In the genomic region with DNA sequence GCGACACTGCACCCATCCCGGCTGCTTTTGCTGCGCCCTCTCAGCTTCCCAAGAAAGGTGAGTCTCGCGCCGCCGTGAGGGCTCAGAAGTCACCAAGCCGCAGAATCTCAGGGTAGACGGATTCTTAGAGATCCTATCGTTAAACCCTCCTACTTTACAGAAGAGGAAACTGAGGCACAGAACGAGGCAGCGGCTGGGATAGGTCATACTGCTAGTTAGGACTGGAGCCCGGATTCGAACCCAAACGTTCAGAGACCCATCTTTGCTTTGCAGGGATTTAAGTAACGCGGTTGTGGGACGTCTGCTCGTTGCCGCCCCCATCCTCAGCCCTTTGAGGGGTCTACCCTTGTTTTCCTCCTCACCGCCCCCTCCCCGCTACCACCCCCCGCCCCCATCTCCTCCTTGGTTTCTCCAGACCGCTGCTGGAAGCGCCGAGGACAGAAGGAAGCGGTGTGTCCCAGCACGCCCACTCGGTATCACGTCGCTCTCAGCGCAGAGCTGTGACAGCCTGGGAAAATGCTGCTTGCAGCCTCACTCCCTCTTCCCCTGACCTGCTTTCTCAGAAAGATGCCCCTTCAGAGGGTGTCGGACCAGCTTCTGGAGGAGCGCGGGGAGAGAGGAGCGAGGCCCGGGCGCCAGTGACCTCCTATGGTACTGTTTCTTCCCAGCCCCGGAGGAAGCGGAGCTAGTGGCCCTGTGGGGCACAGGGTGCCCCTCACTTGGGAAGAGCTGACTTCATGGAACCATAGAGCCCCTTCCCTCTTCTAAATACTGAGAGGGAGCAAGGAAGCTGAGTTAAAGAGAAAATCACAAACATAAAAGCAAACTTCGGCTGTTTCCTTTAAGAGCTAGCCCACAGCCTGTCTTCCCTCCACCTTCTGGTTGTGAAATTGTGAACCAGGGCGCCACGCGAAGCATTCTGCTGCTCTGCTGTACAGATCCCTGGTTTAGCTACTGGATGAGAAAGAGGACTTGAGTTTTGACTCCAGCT, we compare ENCODE assay signal across 8 cellular contexts. TPM values are rescaled to one million over a fixed set of nuclear protein-coding genes. Genes with fewer than 3 reads are reported as not detected.
DNase-seq lines count a peak whose midpoint lies in the region; ATAC-seq and TF ChIP-seq lines count a peak whose summit lies in the region.

No MANE protein-coding gene starts in this region.

- H3K27me3 ChIP-seq in adrenal gland, result no peaks in the 10 kb centered on the region
- no peaks in the 10 kb centered on the region for H3K27me3 ChIP-seq in heart right ventricle

- H3K9me3 Mint-ChIP-seq in osteocyte (ENCODE audit: unreplicated experiment), result peaks cover 4% of the 10 kb centered on the region

- peak overlapping the region; percentile 65 to 95 (median 70) for H3K4me3 ChIP-seq in adrenal gland
- H3K4me3 ChIP-seq in heart right ventricle, result peak overlapping the region; percentile 42 to 95 (median 84)

- peak overlapping the region; percentile 90 for H3K4me3 Mint-ChIP-seq in osteocyte (ENCODE audit: unreplicated experiment)

- H3K27ac ChIP-seq in adrenal gland (peak overlapping the region; percentile 37 to 93 (median 74)), heart right ventricle (peak overlapping the region in 9 of 10 donors; percentile 70 to 93 (median 80))

- POLR2A ChIA-PET in HEK293T (lab: Yijun Ruan, JAX), result interaction anchor here (0.9 kb wide), 1 partner anchor 12 kb away, joined by 3 read pairs; no protein-coding TSS in a partner anchor

- DNase-seq in DMS53 treated with DMSO at 0.1 percent for 48 hours (lab: John Stamatoyannopoulos, UW; ENCODE audit: unreplicated experiment), result peak; percentile 3
- DNase-seq in HEK293T (ENCODE audit: extremely low spot score), result peak; percentile 18
- DNase-seq in SK-MEL-5 (ENCODE audit: low read depth, low spot score), result peak; percentile 87
- DNase-seq in adrenal gland, result peak; percentile 32 to 70 (median 57)
- DNase-seq in heart right ventricle, result peak; percentile 29 to 32
- DNase-seq in osteocyte (ENCODE audit: extremely low spot score, unreplicated experiment), result no peak
- DNase-seq in foreskin melanocyte, result no peak
- no peak for DNase-seq in amniotic stem cell (lab: John Stamatoyannopoulos, UW)

- TF ChIP-seq POLR2A in adrenal gland (IDR thresholded peaks at IDR 0.05), result peak in 1 of 2 donors; percentile 43

- WGBS in adrenal gland, 4 donors, result 1% methylated on average over 26 to 44 of the region's 44 CpGs
- WGBS in heart right ventricle, 2 donors, result 0% methylated on average over 44 of the region's 44 CpGs

- in situ Hi-C loops in SK-MEL-5 (cut with HindIII; ENCODE audit: low pct_unique_long_range_greater_than_20kb, low sequenced_read_pairs), result no loop called here

- no peaks in the 10 kb centered on the region for H3K27me3 Mint-ChIP-seq in osteocyte (ENCODE audit: unreplicated experiment)

- peaks cover 27% of the 10 kb centered on the region for H3K4me1 Mint-ChIP-seq in osteocyte (ENCODE audit: unreplicated experiment)

- peak; percentile 36 to 80 (median 70) for ATAC-seq in heart right ventricle

- peak overlapping the region; percentile 88 for H3K27ac Mint-ChIP-seq in osteocyte (ENCODE audit: unreplicated experiment)

- H3K9me3 ChIP-seq in adrenal gland (replicated peaks in 1 of 3), result no peaks in the 10 kb centered on the region
- no peaks in the 10 kb centered on the region for H3K9me3 ChIP-seq in heart right ventricle

- CTCF ChIA-PET in HEK293T (lab: Yijun Ruan, JAX), result interaction anchor here (1.1 to 1.6 kb wide), 3 partner anchors 12 to 186 kb away, joined by 3 to 8 read pairs (median 3); no protein-coding TSS in a partner anchor

- intact Hi-C loops in adrenal gland (cut with DNase I) (loop anchor here in 1 of 2 donors (5.0 kb wide), 1 partner anchor 183 kb away; no protein-coding TSS in a partner anchor), heart right ventricle (cut with DNase I) (loop anchor here in 5 of 10 donors (5.0 to 10.0 kb wide), 4 partner anchors 53 to 183 kb away; no protein-coding TSS in a partner anchor)

- H3K36me3 ChIP-seq in adrenal gland (replicated peaks in 1 of 2) (no peaks in the 10 kb centered on the region), heart right ventricle (no peaks in the 10 kb centered on the region)

- peaks cover 9% of the 10 kb centered on the region for H3K36me3 Mint-ChIP-seq in osteocyte (ENCODE audit: unreplicated experiment)

- no peak for TF ChIP-seq CTCF in adrenal gland (IDR thresholded peaks at IDR 0.05)
- no peak for TF ChIP-seq CTCF in heart right ventricle (IDR thresholded peaks at IDR 0.05)
- TF ChIP-seq CTCF in osteocyte (IDR thresholded peaks at IDR 0.05), result no peak

- H3K4me1 ChIP-seq in adrenal gland (replicated peaks in 1 of 2) (no peaks in the 10 kb centered on the region), heart right ventricle (peaks cover 0 to 39% (median 10%) of the 10 kb centered on the region in 9 donors)

TF ChIP-seq in HEK293T, 16 proteins besides CTCF, POLR2A, EP300 and RAD21:
- TF ChIP-seq BHLHE40 (IDR thresholded peaks at IDR 0.05; ENCODE audit: borderline replicate concordance), result no peak
- no peak for TF ChIP-seq ZNF384 (IDR thresholded peaks at IDR 0.05)
- no peak for TF ChIP-seq ELF4 (IDR thresholded peaks at IDR 0.05)
- TF ChIP-seq LEF1 (IDR thresholded peaks at IDR 0.05; ENCODE audit: borderline replicate concordance), result no peak
- TF ChIP-seq FOXK2 (IDR thresholded peaks at IDR 0.05), result no peak
- TF ChIP-seq FOXM1 (IDR thresholded peaks at IDR 0.05; ENCODE audit: borderline replicate concordance), result no peak
- no peak for TF ChIP-seq HDGF (IDR thresholded peaks at IDR 0.05; ENCODE audit: borderline replicate concordance)
- no peak for TF ChIP-seq ARNT (IDR thresholded peaks at IDR 0.05)
- no peak for TF ChIP-seq FOXA1 (IDR thresholded peaks at IDR 0.05)
- no peak for TF ChIP-seq SUZ12 (IDR thresholded peaks at IDR 0.05)
- no peak for TF ChIP-seq TARDBP (IDR thresholded peaks at IDR 0.05)
TF ChIP-seq in HEK293T: peak in this region for 0.

RNA-seq across cellular contexts. Expression of a gene that starts 0.6 kb away (rescaled TPM):
- 512 and 514 TPM in 2 replicates for total RNA-seq in SK-MEL-5 (2014; rRNA removed; shearing (Covaris generic))
- 346 and 425 TPM in 2 replicates for polyA plus RNA-seq in SK-MEL-5 (2015; cell fraction: cytosol; rRNA removed)
- 327 and 374 TPM in 2 replicates for polyA plus RNA-seq in SK-MEL-5 (2015; cell fraction: nucleus; rRNA removed)
- total RNA-seq in adrenal gland (10 to 100 TPM in 2 of 8 donors, 1 to 10 TPM in 6; 4.2 to 17.1 (median 7.9) TPM), heart right ventricle (10 to 100 TPM in 4 of 10 donors, 1 to 10 TPM in 6; 3.9 to 11.9 (median 8.7) TPM), osteocyte (23.8 and 29.3 TPM in 2 replicates)
- polyA plus RNA-seq in adrenal gland (1 to 10 TPM in 2 of 3 donors, under 1 TPM in 1; 0.97 to 4.1 (median 1.1) TPM), heart right ventricle (1 to 10 TPM; 2.1 to 5.9 TPM)

Comparison
In these comparisons a context has a peak if more than half of its experiments do, and no peak if none do; other contexts are left out.
1. DNase-seq: peak in DMS53 treated with DMSO at 0.1 percent for 48 hours (single experiment), HEK293T (single experiment), SK-MEL-5 (single experiment), adrenal gland (7 of 7) and heart right ventricle (2 of 2); none in osteocyte (single experiment), foreskin melanocyte (single experiment) and amniotic stem cell (single experiment).
2. RNA of a gene that starts 0.6 kb away (total RNA-seq): 512 to 514 TPM in SK-MEL-5; 23.8 to 29.3 TPM in osteocyte, 3.9 to 11.9 TPM in heart right ventricle and 4.2 to 17.1 TPM in adrenal gland; every median in the first group is over 10 times any median in the second.